ENCODE assay signal across 1 cellular context in the genomic region with DNA sequence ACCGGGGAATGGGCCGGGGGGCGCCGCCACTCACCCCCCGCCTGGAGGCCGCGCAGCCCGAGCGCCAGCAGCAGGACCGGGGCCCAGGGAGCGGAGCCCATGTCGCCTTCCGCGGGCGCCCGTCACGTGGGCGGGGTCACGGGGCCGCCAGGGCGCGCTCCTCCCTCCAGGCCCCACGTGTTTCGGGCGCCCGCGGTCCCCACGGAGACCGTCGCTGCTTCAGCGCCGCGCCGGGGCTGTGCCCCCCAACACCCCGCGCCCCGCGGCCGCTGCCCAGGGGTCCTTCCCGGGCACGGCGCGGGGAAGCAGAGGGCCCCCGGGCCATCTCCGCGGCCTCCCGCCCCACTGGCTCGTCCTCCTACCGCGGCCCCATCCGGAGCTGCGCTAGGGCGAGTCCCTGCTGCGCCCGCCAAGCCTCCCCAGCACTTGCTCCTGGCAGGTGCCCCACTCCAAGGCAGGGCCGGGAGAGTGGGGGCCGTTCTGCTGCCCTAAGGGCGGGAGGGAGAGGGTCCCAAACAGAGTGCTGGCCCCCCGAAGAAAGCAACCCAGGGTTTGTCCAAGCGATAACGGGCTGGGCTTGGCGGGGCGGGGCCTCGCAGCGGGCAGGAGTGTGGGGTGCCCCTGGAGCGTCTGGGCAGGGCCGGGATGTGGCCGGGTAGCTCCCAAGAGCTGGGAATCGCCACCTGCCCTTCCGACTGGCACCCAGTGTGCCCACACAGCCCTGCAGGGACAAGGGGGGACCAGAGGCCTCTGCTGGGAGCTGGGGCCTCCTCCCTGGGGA.
TF ChIP-seq lines count a peak whose summit lies in the region.

A gene (minus strand): TSS at position 121 of the 781 bp plus-strand sequence. CDS start 20 bp downstream, at position 101.

TF ChIP-seq in SK-N-SH, 30 proteins besides CTCF, POLR2A, EP300 and RAD21 (continued from another document):
- TF ChIP-seq, protein P1, sequence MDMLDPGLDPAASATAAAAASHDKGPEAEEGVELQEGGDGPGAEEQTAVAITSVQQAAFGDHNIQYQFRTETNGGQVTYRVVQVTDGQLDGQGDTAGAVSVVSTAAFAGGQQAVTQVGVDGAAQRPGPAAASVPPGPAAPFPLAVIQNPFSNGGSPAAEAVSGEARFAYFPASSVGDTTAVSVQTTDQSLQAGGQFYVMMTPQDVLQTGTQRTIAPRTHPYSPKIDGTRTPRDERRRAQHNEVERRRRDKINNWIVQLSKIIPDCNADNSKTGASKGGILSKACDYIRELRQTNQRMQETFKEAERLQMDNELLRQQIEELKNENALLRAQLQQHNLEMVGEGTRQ (IDR thresholded peaks at IDR 0.05; ENCODE audit: borderline replicate concordance, low read depth, low read length) = peak; percentile 89
- TF ChIP-seq YY1 (IDR thresholded peaks at IDR 0.05; ENCODE audit: low read depth) = no peak
- TF ChIP-seq TAF1 (IDR thresholded peaks at IDR 0.05; ENCODE audit: borderline replicate concordance, low read depth, low read length) = no peak
- TF ChIP-seq, protein P2, sequence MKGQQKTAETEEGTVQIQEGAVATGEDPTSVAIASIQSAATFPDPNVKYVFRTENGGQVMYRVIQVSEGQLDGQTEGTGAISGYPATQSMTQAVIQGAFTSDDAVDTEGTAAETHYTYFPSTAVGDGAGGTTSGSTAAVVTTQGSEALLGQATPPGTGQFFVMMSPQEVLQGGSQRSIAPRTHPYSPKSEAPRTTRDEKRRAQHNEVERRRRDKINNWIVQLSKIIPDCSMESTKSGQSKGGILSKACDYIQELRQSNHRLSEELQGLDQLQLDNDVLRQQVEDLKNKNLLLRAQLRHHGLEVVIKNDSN (IDR thresholded peaks at IDR 0.05; ENCODE audit: borderline replicate concordance, low read depth) = peak; percentile 91
- no peak for TF ChIP-seq FOXM1 (IDR thresholded peaks at IDR 0.05; ENCODE audit: low read depth)
- no peak for TF ChIP-seq NFIC (IDR thresholded peaks at IDR 0.05; ENCODE audit: borderline replicate concordance)
- no peak for TF ChIP-seq RCOR1 (IDR thresholded peaks at IDR 0.05; ENCODE audit: low read length)
- no peak for TF ChIP-seq MEF2A (IDR thresholded peaks at IDR 0.05; ENCODE audit: borderline replicate concordance, low read depth)
- peak; percentile 92 for TF ChIP-seq MXI1 (IDR thresholded peaks at IDR 0.05; ENCODE audit: low read depth, low read length)
- no peak for TF ChIP-seq SMC3 (IDR thresholded peaks at IDR 0.05; ENCODE audit: low read depth, low read length)
